Comparison of ENCODE assay signal across 20 cellular contexts in the genomic region with DNA sequence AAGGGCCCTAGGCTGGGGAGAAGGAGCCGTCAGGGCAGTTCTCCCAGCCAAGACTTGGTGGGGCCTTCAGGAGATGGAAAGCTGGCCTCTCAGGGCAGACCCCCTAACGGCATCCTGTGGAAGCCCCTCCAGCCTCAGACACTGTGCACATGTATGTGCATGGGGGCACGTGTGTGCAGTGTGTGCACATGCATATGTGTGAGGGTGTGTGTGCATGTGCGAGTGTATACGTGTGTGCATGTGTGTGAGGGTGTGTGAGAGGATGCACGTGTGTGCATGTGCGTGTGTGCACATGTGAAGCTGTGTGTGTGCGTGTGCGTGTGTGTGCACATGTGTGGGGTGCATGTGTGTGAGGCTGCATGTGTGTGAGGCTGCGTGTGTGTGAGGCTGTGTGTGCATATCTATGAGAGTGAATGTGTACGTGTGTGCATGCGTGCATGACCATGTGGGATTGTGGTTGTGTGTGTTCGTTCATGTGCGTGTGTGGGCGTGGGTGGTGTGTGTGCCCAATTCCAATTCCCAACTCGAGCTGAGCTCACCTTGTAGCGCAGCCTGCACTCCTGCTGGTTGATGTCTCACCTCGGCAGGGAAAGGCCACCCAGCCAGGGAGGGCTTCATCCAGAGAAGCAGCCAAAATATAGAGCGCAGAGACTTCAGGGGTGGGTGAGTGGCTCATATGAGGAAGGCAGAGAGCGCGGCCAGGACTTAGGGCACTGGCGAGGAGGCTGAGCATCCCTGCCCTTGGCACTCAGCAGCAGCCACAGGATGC.
DNase-seq lines count a peak whose midpoint lies in the region; ATAC-seq and TF ChIP-seq lines count a peak whose summit lies in the region.
"Had no signal": no experiment of that assay in that cellular context is flagged by ENCODE, and none has a peak within 500 bp of the region (broad histone marks: within the 10 kb centered on the region; RNA-seq: fewer than 3 reads in every experiment).

No MANE protein-coding gene starts in this region.

- H2AFZ ChIP-seq in neural progenitor cell (replicated peaks): no peak overlapping the region

- WGBS in aorta, 2 donors: 85 to 86% methylated on average over 22 of the region's 22 CpGs

- peaks cover 11% of the 10 kb centered on the region for H3F3A ChIP-seq in neural progenitor cell (ENCODE audit: low read depth)

- no peaks in the 10 kb centered on the region for H4K20me1 ChIP-seq in neural progenitor cell (ENCODE audit: low read depth)

- DNase-seq in natural killer cell: peak; percentile 9
- no peak for DNase-seq in natural killer cell treated with Interleukin-12 subunit alpha and Interleukin-12 subunit beta and Interleukin-15 and Interleukin-18, amount 100 ng/mL, for 72 hours (ENCODE audit: low spot score)
- no peak for DNase-seq in neural progenitor cell (ENCODE audit: low spot score)
- DNase-seq in aorta: peak; percentile 22 to 45
- no peak for DNase-seq in activated naive CD4-positive, alpha-beta T cell treated with anti-CD3 and anti-CD28 coated beads, Interleukin-2, amount 50 U/mL, for 16 hours
- DNase-seq: activated naive CD8-positive, alpha-beta T cell treated with anti-CD3 and anti-CD28 coated beads, Interleukin-2, amount 50 U/mL, for 24 hours; KBM-7; mesendoderm; NCI-H146; NCI-H2171; NCI-H526 treated with DMSO at 0.1 percent for 48 hours; sigmoid colon; T1000 had no signal

- H3K36me3 Mint-ChIP-seq in natural killer cell (no peaks in the 10 kb centered on the region), brain (no peaks in the 10 kb centered on the region), neural progenitor cell (no peaks in the 10 kb centered on the region)
- no peaks in the 10 kb centered on the region for H3K36me3 Mint-ChIP-seq in natural killer cell treated with Interleukin-12 subunit alpha and Interleukin-12 subunit beta and Interleukin-15 and Interleukin-18, amount 100 ng/mL, for 72 hours
- H3K36me3 Mint-ChIP-seq: CD14-positive monocyte had no signal

- no peak overlapping the region for H3K27ac Mint-ChIP-seq in natural killer cell
- H3K27ac Mint-ChIP-seq in natural killer cell treated with Interleukin-12 subunit alpha and Interleukin-12 subunit beta and Interleukin-15 and Interleukin-18, amount 100 ng/mL, for 72 hours: no peak overlapping the region
- peak overlapping the region in 3 of 5 experiments; percentile 55 to 87 (median 57) for H3K27ac Mint-ChIP-seq in brain
- peak overlapping the region; percentile 83 for H3K27ac Mint-ChIP-seq in neural progenitor cell
- H3K27ac Mint-ChIP-seq: activated naive CD8-positive, alpha-beta T cell treated with anti-CD3 and anti-CD28 coated beads, Interleukin-2, amount 50 U/mL, for 24 hours; activated T-helper 2 cell treated with anti-CD3 and anti-CD28 coated beads, Interferon-gamma antibody, Interleukin-2, Interleukin-4, amounts not matched to agents 10 μg/mL and 5 μg/mL and 100 μg/mL, durations not matched to agents 14 hours and 24 hours and 36 hours; CD14-positive monocyte had no signal

- H3K27me3 Mint-ChIP-seq in natural killer cell (ENCODE audit: low read depth in 2 of 2) (no peaks in the 10 kb centered on the region), brain (peaks cover 3% of the 10 kb centered on the region), neural progenitor cell (ENCODE audit: insufficient read depth, low read depth) (peaks cover 9% of the 10 kb centered on the region)
- H3K27me3 Mint-ChIP-seq in natural killer cell treated with Interleukin-12 subunit alpha and Interleukin-12 subunit beta and Interleukin-15 and Interleukin-18, amount 100 ng/mL, for 72 hours: peaks cover 6 to 12% of the 10 kb centered on the region in 2 donors
- H3K27me3 Mint-ChIP-seq: activated naive CD8-positive, alpha-beta T cell treated with anti-CD3 and anti-CD28 coated beads, Interleukin-2, amount 50 U/mL, for 24 hours had no signal

- H3K4me1 Mint-ChIP-seq in natural killer cell (no peaks in the 10 kb centered on the region), brain (peaks cover 36% of the 10 kb centered on the region), neural progenitor cell (peaks cover 17% of the 10 kb centered on the region)
- no peaks in the 10 kb centered on the region for H3K4me1 Mint-ChIP-seq in natural killer cell treated with Interleukin-12 subunit alpha and Interleukin-12 subunit beta and Interleukin-15 and Interleukin-18, amount 100 ng/mL, for 72 hours (ENCODE audit: low read depth in 2 of 2)
- H3K4me1 Mint-ChIP-seq: activated naive CD8-positive, alpha-beta T cell treated with anti-CD3 and anti-CD28 coated beads, Interleukin-2, amount 50 U/mL, for 24 hours; CD14-positive monocyte had no signal

- H3K4me1 ChIP-seq in neural progenitor cell (peaks cover 16% of the 10 kb centered on the region), aorta (ENCODE audit: control insufficient read depth in 1 of 2, insufficient read depth in 2 of 2, low read length in 2 of 2) (no peaks in the 10 kb centered on the region)
- H3K4me1 ChIP-seq: body of pancreas, HAP-1, sigmoid colon had no signal

- H3K27ac ChIP-seq in neural progenitor cell: no peak overlapping the region
- no peak overlapping the region for H3K27ac ChIP-seq in aorta (ENCODE audit: low read depth in 1 of 2, low read length in 2 of 2)
- H3K27ac ChIP-seq: body of pancreas, sigmoid colon had no signal

- no peaks in the 10 kb centered on the region for H3K79me2 ChIP-seq in neural progenitor cell (ENCODE audit: low read depth)

- H3K4me3 Mint-ChIP-seq in natural killer cell: peak overlapping the region; percentile 14
- no peak overlapping the region for H3K4me3 Mint-ChIP-seq in natural killer cell treated with Interleukin-12 subunit alpha and Interleukin-12 subunit beta and Interleukin-15 and Interleukin-18, amount 100 ng/mL, for 72 hours
- no peak overlapping the region for H3K4me3 Mint-ChIP-seq in brain
- peak overlapping the region; percentile 54 for H3K4me3 Mint-ChIP-seq in neural progenitor cell
- H3K4me3 Mint-ChIP-seq: activated naive CD8-positive, alpha-beta T cell treated with anti-CD3 and anti-CD28 coated beads, Interleukin-2, amount 50 U/mL, for 24 hours; CD14-positive monocyte had no signal

- H3K4me3 ChIP-seq in neural progenitor cell (no peak overlapping the region), aorta (ENCODE audit: low read length in 2 of 2) (no peak overlapping the region)
- H3K4me3 ChIP-seq: body of pancreas, HAP-1, sigmoid colon had no signal

- H3K9me3 Mint-ChIP-seq in natural killer cell: no peaks in the 10 kb centered on the region
- no peaks in the 10 kb centered on the region for H3K9me3 Mint-ChIP-seq in natural killer cell treated with Interleukin-12 subunit alpha and Interleukin-12 subunit beta and Interleukin-15 and Interleukin-18, amount 100 ng/mL, for 72 hours
- peaks cover 0 to 5% (median 0%) of the 10 kb centered on the region in 5 experiments for H3K9me3 Mint-ChIP-seq in brain
- H3K9me3 Mint-ChIP-seq in neural progenitor cell: no peaks in the 10 kb centered on the region
- H3K9me3 Mint-ChIP-seq: activated naive CD8-positive, alpha-beta T cell treated with anti-CD3 and anti-CD28 coated beads, Interleukin-2, amount 50 U/mL, for 24 hours; activated T-helper 2 cell treated with anti-CD3 and anti-CD28 coated beads, Interferon-gamma antibody, Interleukin-2, Interleukin-4, amounts not matched to agents 10 μg/mL and 5 μg/mL and 100 μg/mL, durations not matched to agents 14 hours and 24 hours and 36 hours had no signal

- no peak for TF ChIP-seq CTCF in natural killer cell (IDR thresholded peaks at IDR 0.05)
- no peak for TF ChIP-seq CTCF in brain (conservative IDR thresholded peaks at IDR 0.05)
- no peak for TF ChIP-seq CTCF in neural progenitor cell (IDR thresholded peaks at IDR 0.05)

- no peak overlapping the region for H3K4me2 ChIP-seq in neural progenitor cell

- H3K9me3 ChIP-seq in neural progenitor cell (ENCODE audit: low read depth): no peaks in the 10 kb centered on the region
- H3K9me3 ChIP-seq in aorta (ENCODE audit: control insufficient read depth, low read length): no peaks in the 10 kb centered on the region
- H3K9me3 ChIP-seq: body of pancreas, HAP-1, sigmoid colon had no signal

- intact Hi-C loops in natural killer cell (cut with micrococcal nuclease): no loop called here
- intact Hi-C loops in aorta (cut with DNase I): no loop called here

- H3K9ac ChIP-seq in neural progenitor cell: no peak overlapping the region

- H3K36me3 ChIP-seq in neural progenitor cell (no peaks in the 10 kb centered on the region), aorta (ENCODE audit: control insufficient read depth in 1 of 2, insufficient read depth in 2 of 2, low read length in 1 of 2) (no peaks in the 10 kb centered on the region)
- H3K36me3 ChIP-seq: HAP-1, sigmoid colon had no signal

- H3K27me3 ChIP-seq in neural progenitor cell (no peaks in the 10 kb centered on the region), aorta (ENCODE audit: control insufficient read depth in 1 of 2, insufficient read depth in 2 of 2, low read length in 1 of 2) (no peaks in the 10 kb centered on the region)
- H3K27me3 ChIP-seq: body of pancreas had no signal

- ATAC-seq in natural killer cell (peak in 1 of 3 donors; percentile 27), aorta (ENCODE audit: low FRiP score) (no peak), HG03520 (IDR thresholded peaks at IDR 0.05; ENCODE audit: unreplicated experiment) (no peak), HG03460 (IDR thresholded peaks at IDR 0.05; ENCODE audit: unreplicated experiment) (no peak)
- no peak for ATAC-seq in natural killer cell treated with Interleukin-12 subunit alpha and Interleukin-12 subunit beta and Interleukin-15 and Interleukin-18, amount 100 ng/mL, for 72 hours
- ATAC-seq: activated naive CD8-positive, alpha-beta T cell treated with anti-CD3 and anti-CD28 coated beads, Interleukin-2, amount 50 U/mL, for 24 hours; body of pancreas had no signal

Comparison
In these comparisons a context has a peak if more than half of its experiments do, and no peak if none do; other contexts are left out.
1. DNase-seq: peak in natural killer cell (single experiment) and aorta (2 of 2); none in natural killer cell treated with Interleukin-12 subunit alpha and Interleukin-12 subunit beta and Interleukin-15 and Interleukin-18, amount 100 ng/mL, for 72 hours (single experiment), neural progenitor cell (single experiment) and activated naive CD4-positive, alpha-beta T cell treated with anti-CD3 and anti-CD28 coated beads, Interleukin-2, amount 50 U/mL, for 16 hours (single experiment).
2. H3K4me3 Mint-ChIP-seq: peak in natural killer cell (single experiment) and neural progenitor cell (single experiment); none in natural killer cell treated with Interleukin-12 subunit alpha and Interleukin-12 subunit beta and Interleukin-15 and Interleukin-18, amount 100 ng/mL, for 72 hours (single experiment) and brain (0 of 5).
3. H3K27ac Mint-ChIP-seq: peak in brain (3 of 5) and neural progenitor cell (single experiment); none in natural killer cell (0 of 2) and natural killer cell treated with Interleukin-12 subunit alpha and Interleukin-12 subunit beta and Interleukin-15 and Interleukin-18, amount 100 ng/mL, for 72 hours (0 of 2).